ENCODE assay signal across 18 cellular contexts in genomic region chr22:25493794-25494193, GRCh38.
"Had no signal": no experiment of that assay in that cellular context is flagged by ENCODE, and none has a peak within 500 bp of the region (broad histone marks: within the 10 kb centered on the region; RNA-seq: fewer than 3 reads in every experiment).

No MANE protein-coding gene starts in this region.

- H3K27ac Mint-ChIP-seq: activated naive CD8-positive, alpha-beta T cell; naive thymus-derived CD8-positive, alpha-beta T cell; WTC11 had no signal

- H3K27me3 Mint-ChIP-seq: activated naive CD8-positive, alpha-beta T cell had no signal

- H3K9me3 ChIP-seq: adrenal gland, ascending aorta, lower lobe of right lung, neutrophil, ovary, psoas muscle, right atrium auricular region, testis had no signal

- H3K27me3 ChIP-seq: adrenal gland, ascending aorta, ovary, right atrium auricular region, testis had no signal

- H3K27ac ChIP-seq: adrenal gland, ascending aorta, lower lobe of right lung, neutrophil, ovary, psoas muscle, right atrium auricular region, testis had no signal

- H3K36me3 ChIP-seq: adrenal gland, lower lobe of right lung, neutrophil, ovary, right atrium auricular region had no signal

- H3K4me3 Mint-ChIP-seq: activated naive CD8-positive, alpha-beta T cell; naive thymus-derived CD8-positive, alpha-beta T cell; WTC11 had no signal

- ATAC-seq: lower lobe of right lung; naive thymus-derived CD8-positive, alpha-beta T cell; psoas muscle; WTC11 had no signal

- H3K9me3 Mint-ChIP-seq: WTC11 had no signal

- H3K4me1 ChIP-seq: ascending aorta, lower lobe of right lung, psoas muscle, right atrium auricular region had no signal

- DNase-seq: activated naive CD4-positive, alpha-beta T cell; activated T-cell treated with anti-CD3 and anti-CD28 coated beads, Interleukin-2, amount 50 U/mL, for 1 hour; adrenal gland; central memory CD4-positive, alpha-beta T cell; lower lobe of right lung; mesendoderm; naive thymus-derived CD8-positive, alpha-beta T cell; ovary; psoas muscle; stimulated activated CD4-positive, alpha-beta T cell treated with anti-CD3 and anti-CD28 coated beads, Interleukin-4, amount 100 ng/mL, for 4 hours; T-helper 9 cell; testis; trophoblast cell had no signal

- H3K4me3 ChIP-seq: adrenal gland, ascending aorta, lower lobe of right lung, ovary, psoas muscle, right atrium auricular region, testis had no signal
